In the genomic region with DNA sequence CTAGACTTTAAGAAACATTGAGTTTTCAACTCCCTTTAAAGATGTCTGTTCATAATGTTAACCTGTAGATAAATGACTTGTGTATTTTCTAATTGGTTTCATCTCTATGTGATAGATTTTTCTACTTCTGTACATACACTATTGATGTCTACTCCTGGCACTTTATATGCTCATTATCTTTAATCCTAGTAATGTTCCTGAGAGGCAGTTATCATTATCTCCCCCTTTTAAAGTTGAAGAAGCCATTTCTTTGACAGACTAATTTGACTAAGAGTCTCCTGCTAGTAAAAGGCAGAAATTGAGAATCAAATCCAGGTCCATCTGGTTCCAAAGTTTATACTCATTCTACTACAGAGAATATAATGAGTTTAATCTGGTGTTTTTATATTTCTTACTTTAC, we compare ENCODE assay signal across 22 cellular contexts.
"Had no signal": no experiment of that assay in that cellular context is flagged by ENCODE, and none has a peak within 500 bp of the region (broad histone marks: within the 10 kb centered on the region; RNA-seq: fewer than 3 reads in every experiment).

No MANE protein-coding gene starts in this region.

- H3K4me1 Mint-ChIP-seq: immature natural killer cell; naive B cell; natural killer cell; nephron progenitor cell; stimulated activated memory B cell treated with anti-CD40 and anti-IgM and Interleukin-4, amounts not matched to agents 10 μg/mL and 1 μg/mL and 100 μg/mL, for 72 hours; stimulated activated naive CD8-positive, alpha-beta T cell treated with anti-CD3 and anti-CD28 coated beads, Interleukin-15, amount 100 ng/mL, for 72 hours had no signal

- H3K4me3 Mint-ChIP-seq: immature natural killer cell; mesothelial cell of epicardium; naive B cell; natural killer cell; nephron progenitor cell; stimulated activated memory B cell treated with anti-CD40 and anti-IgM and Interleukin-4, amounts not matched to agents 10 μg/mL and 1 μg/mL and 100 μg/mL, for 72 hours; stimulated activated naive CD8-positive, alpha-beta T cell treated with anti-CD3 and anti-CD28 coated beads, Interleukin-15, amount 100 ng/mL, for 72 hours; type B pancreatic cell had no signal

- H3K27me3 Mint-ChIP-seq: naive B cell; progenitor cell of endocrine pancreas; stimulated activated memory B cell treated with anti-CD40 and anti-IgM and Interleukin-4, amounts not matched to agents 10 μg/mL and 1 μg/mL and 100 μg/mL, for 72 hours; stimulated activated naive CD8-positive, alpha-beta T cell treated with anti-CD3 and anti-CD28 coated beads, Interleukin-15, amount 100 ng/mL, for 72 hours; type B pancreatic cell had no signal

- DNase-seq: hypothalamus; immature natural killer cell; kidney; left ventricle myocardium inferior; mesendoderm; naive B cell; natural killer cell; nephron progenitor cell; ovary; right lobe of liver; stimulated activated CD4-positive, alpha-beta T cell treated with anti-CD3 and anti-CD28 coated beads, Interleukin-1b, Interleukin-23, amount 100 ng/mL, for 48 hours; stimulated activated CD4-positive, alpha-beta T cell treated with anti-CD3 and anti-CD28 coated beads, Interleukin-2, amount 100 ng/mL, for 48 hours; stimulated activated CD4-positive, alpha-beta T cell treated with anti-CD3 and anti-CD28 coated beads, Interleukin-4, amount 100 ng/mL, for 4 hours; stimulated activated CD8-positive, alpha-beta memory T cell treated with anti-CD3 and anti-CD28 coated beads, Interleukin-4, amount 100 ng/mL, for 48 hours; stimulated activated naive CD4-positive, alpha-beta T cell treated with Interleukin-2 at 50 U/mL for 16 hours; stimulated activated naive CD8-positive, alpha-beta T cell treated with anti-CD3 and anti-CD28 coated beads, Interleukin-15, amount 100 ng/mL, for 72 hours; substantia nigra; uterus had no signal

- ATAC-seq: natural killer cell; right lobe of liver; stimulated activated memory B cell treated with anti-CD40 and anti-IgM and Interleukin-4, amounts not matched to agents 10 μg/mL and 1 μg/mL and 100 μg/mL, for 72 hours; stimulated activated naive CD8-positive, alpha-beta T cell treated with anti-CD3 and anti-CD28 coated beads, Interleukin-15, amount 100 ng/mL, for 72 hours had no signal

- H3K27ac Mint-ChIP-seq: immature natural killer cell; mesothelial cell of epicardium; naive B cell; natural killer cell; nephron progenitor cell; progenitor cell of endocrine pancreas; stimulated activated memory B cell treated with anti-CD40 and anti-IgM and Interleukin-4, amounts not matched to agents 10 μg/mL and 1 μg/mL and 100 μg/mL, for 72 hours; stimulated activated naive CD8-positive, alpha-beta T cell treated with anti-CD3 and anti-CD28 coated beads, Interleukin-15, amount 100 ng/mL, for 72 hours; type B pancreatic cell had no signal

- H3K9me3 Mint-ChIP-seq: immature natural killer cell; mesothelial cell of epicardium; naive B cell; natural killer cell; nephron progenitor cell; stimulated activated memory B cell treated with anti-CD40 and anti-IgM and Interleukin-4, amounts not matched to agents 10 μg/mL and 1 μg/mL and 100 μg/mL, for 72 hours; stimulated activated naive CD8-positive, alpha-beta T cell treated with anti-CD3 and anti-CD28 coated beads, Interleukin-15, amount 100 ng/mL, for 72 hours; type B pancreatic cell had no signal
